8 cellular contexts compared by ENCODE assay signal in the genomic region with DNA sequence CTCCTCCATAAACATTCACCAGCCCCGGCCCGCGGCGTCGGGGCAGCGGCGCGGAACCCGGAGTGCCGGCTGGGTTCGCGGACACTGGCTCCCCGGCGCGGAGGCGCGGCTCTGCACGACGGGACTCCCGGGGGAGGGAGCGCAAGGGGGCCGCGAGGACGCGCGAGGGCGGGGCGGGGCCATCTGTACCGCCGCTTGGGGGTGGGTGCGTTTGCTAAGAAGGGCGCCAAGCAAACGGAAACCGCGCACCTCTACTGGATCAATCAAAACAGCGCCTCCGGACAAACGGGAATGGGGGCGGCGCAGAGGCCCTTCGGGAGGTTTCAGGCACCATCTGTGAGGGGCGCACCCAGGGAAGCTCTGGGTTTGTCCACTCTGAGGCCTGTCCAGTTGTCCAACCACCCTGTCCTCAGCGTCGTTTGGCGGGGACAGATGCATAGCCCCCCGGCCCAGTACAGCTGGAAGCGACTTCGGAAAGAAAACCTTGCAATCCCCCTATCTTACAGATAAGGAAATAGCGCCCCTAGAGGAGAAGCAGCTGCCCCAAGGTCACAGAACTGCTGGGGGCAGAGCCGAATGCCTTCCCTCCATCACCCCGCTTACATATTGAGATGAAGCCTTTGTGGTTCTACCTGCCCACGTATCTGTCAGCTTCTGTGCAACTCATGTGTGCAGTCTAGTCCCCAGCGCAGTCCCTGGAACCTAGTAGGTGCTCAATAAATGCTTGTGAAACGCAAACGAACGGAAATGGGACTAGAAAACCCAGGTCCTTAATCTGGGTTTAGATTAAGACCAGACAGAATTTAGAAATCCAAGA. TPM values are rescaled to one million over a fixed set of nuclear protein-coding genes. Genes with fewer than 3 reads are reported as not detected.
A peak's percentile ranks its signal among the peaks of the same experiment; 100 is the strongest.
DNase-seq lines count a peak whose midpoint lies in the region; ATAC-seq and TF ChIP-seq lines count a peak whose summit lies in the region.

No MANE protein-coding gene starts in this region.

- peak; percentile 79 for ATAC-seq in GM19351 (IDR thresholded peaks at IDR 0.05; ENCODE audit: unreplicated experiment)

- H3F3A ChIP-seq in Loucy (ENCODE audit: low read depth), result no peaks in the 10 kb centered on the region

- H3K36me3 ChIP-seq in Loucy (ENCODE audit: insufficient read depth, low read length) (no peaks in the 10 kb centered on the region), left ventricle myocardium inferior (no peaks in the 10 kb centered on the region), vagina (no peaks in the 10 kb centered on the region)

- no peaks in the 10 kb centered on the region for H3K9me3 ChIP-seq in Loucy (ENCODE audit: insufficient read depth, low read depth, low read length)
- no peaks in the 10 kb centered on the region for H3K9me3 ChIP-seq in left ventricle myocardium inferior (replicated peaks)
- H3K9me3 ChIP-seq in vagina, result no peaks in the 10 kb centered on the region

- no peaks in the 10 kb centered on the region for H3K79me2 ChIP-seq in Loucy (ENCODE audit: insufficient read depth, low read length)

- H3K9ac ChIP-seq in Loucy (ENCODE audit: low read depth, low read length, poor library complexity, severe bottlenecking), result peak overlapping the region; percentile 44

- intact Hi-C loops in left ventricle myocardium inferior (cut with micrococcal nuclease), result no loop called here
- intact Hi-C loops in vagina (cut with DNase I), result no loop called here

- H2AFZ ChIP-seq in Loucy (ENCODE audit: low read length), result peak overlapping the region; percentile 92

- no peak for TF ChIP-seq POLR2A in vagina (IDR thresholded peaks at IDR 0.05)

- no peaks in the 10 kb centered on the region for H3K9me2 ChIP-seq in Loucy (replicated peaks; ENCODE audit: low read depth, low read length)

- no peak overlapping the region for H3K27ac ChIP-seq in left ventricle myocardium inferior (replicated peaks)
- H3K27ac ChIP-seq in vagina, result peak overlapping the region; percentile 77

- DNase-seq in AML-193 (lab: John Stamatoyannopoulos, UW) (peak; percentile 67 to 75), T follicular helper cell (ENCODE audit: low read depth) (peak; percentile 40), left ventricle myocardium inferior (peak; percentile 56), renal cortical epithelial cell (ENCODE audit: low read depth) (peak; percentile 52), vagina (ENCODE audit: extremely low spot score in 2 of 2) (no peak)
- peak; percentile 23 for DNase-seq in activated naive CD8-positive, alpha-beta T cell treated with anti-CD3 and anti-CD28 coated beads, Interleukin-2, amount 50 U/mL, for 16 hours (ENCODE audit: low read depth, low spot score)

- peak overlapping the region; percentile 77 for H3K4me3 ChIP-seq in Loucy (ENCODE audit: low read length, poor library complexity, severe bottlenecking)
- H3K4me3 ChIP-seq in left ventricle myocardium inferior, result peak overlapping the region; percentile 63
- peak overlapping the region; percentile 41 to 67 for H3K4me3 ChIP-seq in vagina

- peak overlapping the region; percentile 78 for H3K4me2 ChIP-seq in Loucy (ENCODE audit: low read depth, low read length, poor library complexity, severe bottlenecking)

- no peaks in the 10 kb centered on the region for H3K27me3 ChIP-seq in Loucy (ENCODE audit: insufficient read depth, low read length, poor library complexity, severe bottlenecking)
- peaks cover 84% of the 10 kb centered on the region for H3K27me3 ChIP-seq in left ventricle myocardium inferior (ENCODE audit: low read depth)
- H3K27me3 ChIP-seq in vagina, result no peaks in the 10 kb centered on the region

- TF ChIP-seq CTCF in Loucy (conservative IDR thresholded peaks at IDR 0.05; ENCODE audit: low read length) (peak; percentile 76), left ventricle myocardium inferior (IDR thresholded peaks at IDR 0.05; ENCODE audit: borderline replicate concordance) (peak; percentile 69), vagina (IDR thresholded peaks at IDR 0.05) (peak in 2 of 3 experiments; percentile 16 to 51)

- H3K4me1 ChIP-seq in Loucy (ENCODE audit: insufficient read depth, low read length, poor library complexity, severe bottlenecking) (peaks cover 25% of the 10 kb centered on the region), left ventricle myocardium inferior (peaks cover 10% of the 10 kb centered on the region), vagina (peaks cover 14% of the 10 kb centered on the region)

- no peaks in the 10 kb centered on the region for H4K20me1 ChIP-seq in Loucy (ENCODE audit: insufficient read depth, low read length, poor library complexity, severe bottlenecking)

RNA-seq across cellular contexts. Expression of gene SLIT1, which starts 10.7 kb away (rescaled TPM):
- total RNA-seq in left ventricle myocardium inferior (0.08 TPM), renal cortical epithelial cell (under 0.01 TPM in 1 of 2 replicates, not detected in the other), vagina (0.49 TPM)

Comparison
In these comparisons a context has a peak if more than half of its experiments do, and no peak if none do; other contexts are left out.
1. DNase-seq: peak in AML-193 (2 of 2), T follicular helper cell (single experiment), activated naive CD8-positive, alpha-beta T cell treated with anti-CD3 and anti-CD28 coated beads, Interleukin-2, amount 50 U/mL, for 16 hours (single experiment), left ventricle myocardium inferior (single experiment) and renal cortical epithelial cell (single experiment); none in vagina (0 of 2).
2. Peak in every context shown above with its lines, with median percentiles within 50 percentile points of each other: H3K4me3 ChIP-seq and CTCF ChIP-seq.